ENCODE assay signal across 17 cellular contexts in the genomic region with DNA sequence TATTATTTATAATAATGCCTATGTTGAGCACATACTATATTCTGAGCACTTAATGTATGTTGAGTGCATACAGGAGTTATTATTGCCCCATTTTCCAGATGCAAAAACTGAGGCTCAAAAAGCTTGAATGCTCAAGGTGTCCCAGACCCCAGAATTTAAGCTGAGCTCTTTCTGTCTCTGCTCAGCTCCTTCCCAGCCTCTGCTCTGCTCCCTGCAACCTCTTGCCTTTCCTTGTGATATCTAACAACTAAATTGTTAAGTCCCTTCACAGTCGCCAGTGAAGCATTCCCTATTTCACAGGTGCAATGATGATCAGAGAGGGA. TPM values are rescaled to one million over a fixed set of nuclear protein-coding genes. Genes with fewer than 3 reads are reported as not detected.
DNase-seq lines count a peak whose midpoint lies in the region; ATAC-seq and TF ChIP-seq lines count a peak whose summit lies in the region.
"Had no signal": no experiment of that assay in that cellular context is flagged by ENCODE, and none has a peak within 500 bp of the region (broad histone marks: within the 10 kb centered on the region; RNA-seq: fewer than 3 reads in every experiment).

No MANE protein-coding gene starts in this region.

- no peaks in the 10 kb centered on the region for H3K9me3 ChIP-seq in thymus (ENCODE audit: control insufficient read depth)
- H3K9me3 ChIP-seq: prostate gland had no signal

- peak overlapping the region; percentile 75 for H3K4me3 Mint-ChIP-seq in mesothelial cell of epicardium
- H3K4me3 Mint-ChIP-seq: activated CD4-positive, alpha-beta T cell treated with anti-CD3 and anti-CD28 coated beads, Interleukin-2, amount 10 ng/mL, durations not matched to agents 7 days and 5 days; activated T-cell treated with anti-CD3 and anti-CD28 coated beads, Interleukin-2, amount 50 U/mL, for 4 hours; T-helper 1 cell treated with Interleukin-12 subunit alpha and Interleukin-12 subunit beta and Interleukin-4 antibody, amounts not matched to agents 30 μg/mL and 1 μg/mL, for 36 hours had no signal

- H3K4me1 ChIP-seq in thymus (ENCODE audit: control insufficient read depth, insufficient read depth, low read length): peaks cover 23% of the 10 kb centered on the region
- H3K4me1 ChIP-seq: prostate gland had no signal

- POLR2A ChIA-PET in RWPE1 (lab: Yijun Ruan, JAX; ENCODE audit: low non-redundant PET): no interaction called here

- H3K36me3 Mint-ChIP-seq in mesothelial cell of epicardium: peaks cover 2% of the 10 kb centered on the region

- no peaks in the 10 kb centered on the region for H3K9me3 Mint-ChIP-seq in mesothelial cell of epicardium
- H3K9me3 Mint-ChIP-seq: activated CD4-positive, alpha-beta T cell treated with anti-CD3 and anti-CD28 coated beads, Interleukin-2, amount 10 ng/mL, durations not matched to agents 7 days and 5 days; activated T-cell treated with anti-CD3 and anti-CD28 coated beads, Interleukin-2, amount 50 U/mL, for 4 hours; T-helper 1 cell treated with Interleukin-12 subunit alpha and Interleukin-12 subunit beta and Interleukin-4 antibody, amounts not matched to agents 30 μg/mL and 1 μg/mL, for 36 hours had no signal

- TF ChIP-seq CTCF in RWPE1 (conservative IDR thresholded peaks at IDR 0.05; ENCODE audit: low read depth) (no peak), mesothelial cell of epicardium (IDR thresholded peaks at IDR 0.05; ENCODE audit: unreplicated experiment) (no peak)

- H3K4me1 Mint-ChIP-seq in mesothelial cell of epicardium: peaks cover 25% of the 10 kb centered on the region

- H3K4me3 ChIP-seq in thymus (ENCODE audit: low read length): peak overlapping the region; percentile 67

- no peaks in the 10 kb centered on the region for H3K27me3 Mint-ChIP-seq in mesothelial cell of epicardium (ENCODE audit: low read depth)

- H3K27ac ChIP-seq in RWPE1 (peak overlapping the region; percentile 92; the same call in 1 of the 2 replicates), thymus (ENCODE audit: low read depth) (peak overlapping the region; percentile 6)

- no peaks in the 10 kb centered on the region for H3K27me3 ChIP-seq in thymus (ENCODE audit: control insufficient read depth, insufficient read depth)

- ATAC-seq in HG03045 (IDR thresholded peaks at IDR 0.05; ENCODE audit: unreplicated experiment): no peak
- ATAC-seq: activated T-cell treated with anti-CD3 and anti-CD28 coated beads, Interleukin-2, amount 50 U/mL, for 4 hours had no signal

- H3K36me3 ChIP-seq in thymus (ENCODE audit: control insufficient read depth, insufficient read depth): peaks cover 30% of the 10 kb centered on the region
- H3K36me3 ChIP-seq: prostate gland had no signal

- H3K27ac Mint-ChIP-seq in mesothelial cell of epicardium: no peak overlapping the region
- H3K27ac Mint-ChIP-seq: activated CD4-positive, alpha-beta T cell treated with anti-CD3 and anti-CD28 coated beads, Interleukin-2, amount 10 ng/mL, durations not matched to agents 7 days and 5 days; T-helper 1 cell treated with Interleukin-12 subunit alpha and Interleukin-12 subunit beta and Interleukin-4 antibody, amounts not matched to agents 30 μg/mL and 1 μg/mL, for 36 hours had no signal

- CTCF ChIA-PET in RWPE1 (lab: Yijun Ruan, JAX): interaction anchor here (1.6 to 2.7 kb wide), 4 partner anchors 47 to 181 kb away, joined by 3 to 19 read pairs (median 4); no protein-coding TSS in a partner anchor

- 58% methylated on average over 1 of the region's 1 CpG for WGBS in thymus

- DNase-seq in DMS79 (lab: John Stamatoyannopoulos, UW) (peak; percentile 8), DMS79 treated with DMSO at 0.1 percent for 48 hours (lab: John Stamatoyannopoulos, UW) (no peak), RWPE1 (ENCODE audit: low spot score) (no peak), mesothelial cell of epicardium (ENCODE audit: low spot score in 2 of 2, unreplicated experiment in 2 of 2) (no peak), NCI-H146 treated with DMSO at 0.1 percent for 48 hours (lab: John Stamatoyannopoulos, UW; ENCODE audit: unreplicated experiment) (no peak)
- DNase-seq in stimulated activated CD4-positive, alpha-beta T cell treated with anti-CD3 and anti-CD28 coated beads, Interleukin-4, amount 100 ng/mL, for 1 hour: no peak
- DNase-seq: 8988T; activated CD4-positive, alpha-beta T cell treated with anti-CD3 and anti-CD28 coated beads, Interleukin-2, amount 10 ng/mL, durations not matched to agents 7 days and 5 days; activated T-cell treated with anti-CD3 and anti-CD28 coated beads, Interleukin-2, amount 50 U/mL, for 4 hours; amniotic stem cell; NCI-H82; stimulated activated CD4-positive, alpha-beta T cell treated with anti-CD3 and anti-CD28 coated beads, Interleukin-4, amount 100 ng/mL, for 24 hours had no signal

RNA-seq across cellular contexts. Expression of a gene that starts 4.2 kb away (rescaled TPM):
- 192 to 204 TPM (median 192 TPM) in 3 replicates for total RNA-seq in mesothelial cell of epicardium
- 11.3 TPM for polyA plus RNA-seq in thymus
- total RNA-seq: activated CD4-positive, alpha-beta T cell treated with anti-CD3 and anti-CD28 coated beads, Interleukin-2, amount 10 ng/mL, durations not matched to agents 7 days and 5 days had no signal

RNA-seq across cellular contexts. Expression of a gene that starts 35.6 kb away (rescaled TPM):
- 2.1 to 2.4 TPM (median 2.1 TPM) in 3 replicates for total RNA-seq in mesothelial cell of epicardium
- polyA plus RNA-seq in thymus: 4.8 TPM
- total RNA-seq: GM23248 had no signal
- polyA plus RNA-seq: GM23248 had no signal
